In genomic region chr2:223587301-223587700, GRCh38 we compare ENCODE assay signal across 25 cellular contexts. TPM values are rescaled to one million over a fixed set of nuclear protein-coding genes. Genes with fewer than 3 reads are reported as not detected.
"Had no signal": no experiment of that assay in that cellular context is flagged by ENCODE, and none has a peak within 500 bp of the region (broad histone marks: within the 10 kb centered on the region; RNA-seq: fewer than 3 reads in every experiment).

No MANE protein-coding gene starts in this region.

- FAIRE-seq: endothelial cell of umbilical vein, small intestine had no signal

- H3K27ac Mint-ChIP-seq: endodermal cell; natural killer cell treated with Interleukin-12 subunit alpha and Interleukin-12 subunit beta and Interleukin-15 and Interleukin-18, amount 100 ng/mL, for 72 hours; type B pancreatic cell had no signal

- ATAC-seq: heart left ventricle; left colon; left ventricle myocardium superior; natural killer cell treated with Interleukin-12 subunit alpha and Interleukin-12 subunit beta and Interleukin-15 and Interleukin-18, amount 100 ng/mL, for 72 hours; stimulated activated naive CD8-positive, alpha-beta T cell treated with anti-CD3 and anti-CD28 coated beads, Interleukin-15, Interleukin-2, amounts not matched to agents 100 U/mL and 50 U/mL, for 24 hours had no signal

- H3K4me1 Mint-ChIP-seq: endodermal cell had no signal

- H3K4me3 ChIP-seq: coronary artery, heart left ventricle, lung, sigmoid colon, suprapubic skin, thyroid gland, vagina had no signal

- DNase-seq: effector CD4-positive, alpha-beta T cell; endodermal cell; erythroblast; foreskin melanocyte; heart left ventricle; hippocampal formation; left colon; left ventricle myocardium superior; mesenchymal stem cell; midbrain; posterior cingulate gyrus; sigmoid colon; small intestine; stimulated activated CD4-positive, alpha-beta T cell treated with anti-CD3 and anti-CD28 coated beads, Interleukin-12 subunit alpha, Interleukin-12 subunit beta, amount 100 ng/mL, for 4 hours; stimulated activated naive CD8-positive, alpha-beta T cell treated with anti-CD3 and anti-CD28 coated beads, Interleukin-15, Interleukin-2, amounts not matched to agents 100 U/mL and 50 U/mL, for 24 hours; thyroid gland had no signal

- H3K9me3 Mint-ChIP-seq: endodermal cell, type B pancreatic cell had no signal

- H3K4me3 Mint-ChIP-seq: endodermal cell; natural killer cell treated with Interleukin-12 subunit alpha and Interleukin-12 subunit beta and Interleukin-15 and Interleukin-18, amount 100 ng/mL, for 72 hours; type B pancreatic cell had no signal

- H3K36me3 Mint-ChIP-seq: natural killer cell treated with Interleukin-12 subunit alpha and Interleukin-12 subunit beta and Interleukin-15 and Interleukin-18, amount 100 ng/mL, for 72 hours; type B pancreatic cell had no signal

RNA-seq across cellular contexts. Expression of gene SCG2, which starts 14.9 kb away (rescaled TPM):
- total RNA-seq: dermis microvascular lymphatic vessel endothelial cell, endothelial cell of umbilical vein, left ventricle myocardium superior, pulmonary artery endothelial cell, suprapubic skin had no signal
